ENCODE assay signal across 23 cellular contexts in genomic region chr7:128781851-128782250, GRCh38. TPM values are rescaled to one million over a fixed set of nuclear protein-coding genes. Genes with fewer than 3 reads are reported as not detected.
"Had no signal": no experiment of that assay in that cellular context is flagged by ENCODE, and none has a peak within 500 bp of the region (broad histone marks: within the 10 kb centered on the region; RNA-seq: fewer than 3 reads in every experiment).

No MANE protein-coding gene starts in this region.

- H3K36me3 ChIP-seq: lower lobe of right lung, suprapubic skin had no signal

- H3K4me3 ChIP-seq: lower lobe of right lung, suprapubic skin had no signal

- H3K27ac Mint-ChIP-seq: activated CD4-positive, alpha-beta memory T cell treated with anti-CD3 and anti-CD28 coated beads, Interleukin-2, amount 10 ng/mL, durations not matched to agents 7 days and 5 days; activated naive CD4-positive, alpha-beta T cell treated with anti-CD3 and anti-CD28 coated beads, Interleukin-2, amount 50 U/mL, for 72 hours; mesothelial cell of epicardium; T-cell had no signal

- H3K4me1 ChIP-seq: lower lobe of right lung, suprapubic skin had no signal

- H3K36me3 Mint-ChIP-seq: mesothelial cell of epicardium, T-cell had no signal

- H3K27me3 ChIP-seq: suprapubic skin had no signal

- H3K4me3 Mint-ChIP-seq: activated CD4-positive, alpha-beta memory T cell treated with anti-CD3 and anti-CD28 coated beads, Interleukin-2, amount 10 ng/mL, durations not matched to agents 7 days and 5 days; mesothelial cell of epicardium; T-cell had no signal

- H3K4me1 Mint-ChIP-seq: T-cell had no signal

- DNase-seq: activated CD4-positive, alpha-beta memory T cell treated with anti-CD3 and anti-CD28 coated beads, Interleukin-2, amount 10 ng/mL, durations not matched to agents 7 days and 5 days; activated CD4-positive, alpha-beta T cell treated with anti-CD3 and anti-CD28 coated beads for 48 hours; activated CD4-positive, CD25-positive, alpha-beta regulatory T cell; activated effector memory CD4-positive, alpha-beta T cell treated with anti-CD3 and anti-CD28 coated beads, Interleukin-2, amount 50 U/mL, for 16 hours; activated T-cell treated with anti-CD3 and anti-CD28 coated beads, Interleukin-2, amount 50 U/mL, for 1 hour; dermis blood vessel endothelial cell; effector memory CD4-positive, alpha-beta T cell; head of caudate nucleus; lower lobe of right lung; occipital lobe; stimulated activated CD4-positive, alpha-beta T cell treated with anti-CD3 and anti-CD28 coated beads, Interleukin-2, amount 100 ng/mL, for 24 hours; stimulated activated naive CD4-positive, alpha-beta T cell treated with Interleukin-2 at 50 U/mL for 16 hours; T-cell; trophoblast cell had no signal

- ATAC-seq: activated naive CD4-positive, alpha-beta T cell treated with anti-CD3 and anti-CD28 coated beads, Interleukin-2, amount 50 U/mL, for 72 hours; lower lobe of right lung; T-cell had no signal

- H3K27me3 Mint-ChIP-seq: T-cell had no signal

- H3K27ac ChIP-seq: lower lobe of right lung, suprapubic skin had no signal

- H3K9me3 ChIP-seq: lower lobe of right lung, suprapubic skin had no signal

RNA-seq across cellular contexts. Expression of gene OPN1SW, which starts 6.3 kb away (rescaled TPM):
- total RNA-seq: activated CD4-positive, alpha-beta memory T cell treated with anti-CD3 and anti-CD28 coated beads, Interleukin-2, amount 10 ng/mL, durations not matched to agents 7 days and 5 days; activated naive CD4-positive, alpha-beta T cell treated with anti-CD3 and anti-CD28 coated beads, Interleukin-2, amount 50 U/mL, for 72 hours; cardiac septum; dermis blood vessel endothelial cell; endothelial cell of umbilical vein; frontal cortex; lower lobe of right lung; mesothelial cell of epicardium; occipital lobe; posterior vena cava; skeletal muscle tissue; suprapubic skin; T-cell had no signal
- polyA plus RNA-seq: endothelial cell of umbilical vein, keratinocyte had no signal

RNA-seq across cellular contexts. Expression of gene FLNC, which starts 48.4 kb away (rescaled TPM):
- total RNA-seq: activated CD4-positive, alpha-beta memory T cell treated with anti-CD3 and anti-CD28 coated beads, Interleukin-2, amount 10 ng/mL, durations not matched to agents 7 days and 5 days had no signal
